Comparison of ENCODE assay signal across 8 cellular contexts in genomic region chr4:25159837-25160713, GRCh38. TPM values are rescaled to one million over a fixed set of nuclear protein-coding genes. Genes with fewer than 3 reads are reported as not detected.
DNase-seq lines count a peak whose midpoint lies in the region; ATAC-seq, FAIRE-seq and TF ChIP-seq lines count a peak whose summit lies in the region.

TSS of gene SEPSECS (minus strand) at chr4:25160449. CDS start at chr4:25160369, 80 bp downstream.

- H3K9me3 ChIP-seq in H1 (ENCODE audit: insufficient read depth in 2 of 2, low read depth in 1 of 2, low read length in 1 of 2): no peaks in the 10 kb centered on the region
- no peaks in the 10 kb centered on the region for H3K9me3 ChIP-seq in mesenchymal stem cell (ENCODE audit: control insufficient read depth, low read length)

- no peaks in the 10 kb centered on the region for H3K27me3 ChIP-seq in H1 (replicated peaks in 1 of 4; ENCODE audit: control insufficient read depth in 3 of 4, extremely low read depth in 1 of 4, insufficient read depth in 3 of 4, low read length in 3 of 4)
- no peaks in the 10 kb centered on the region for H3K27me3 ChIP-seq in mesenchymal stem cell (ENCODE audit: control insufficient read depth in 1 of 2, insufficient read depth in 1 of 2, low read length in 2 of 2)

- peak; percentile 74 for ATAC-seq in GM21367 (IDR thresholded peaks at IDR 0.05; ENCODE audit: unreplicated experiment)
- ATAC-seq in activated CD8-positive, alpha-beta memory T cell treated with anti-CD3 and anti-CD28 coated beads, Interleukin-2, amount 10 ng/mL, durations not matched to agents 7 days and 5 days: peak; percentile 87

- H4K8ac ChIP-seq in H1 (ENCODE audit: extremely low read depth, insufficient read depth, low read length) (peak within 1 kb of the TSS; percentile 82; the same call in 1 of the 2 replicates), mesenchymal stem cell (ENCODE audit: low read length) (peak within 1 kb of the TSS; percentile 98)

- H3K4me3 ChIP-seq in H1 (ENCODE audit: extremely low read depth in 1 of 4, insufficient read depth in 2 of 4, low read depth in 3 of 4, low read length in 4 of 4) (peak within 1 kb of the TSS; percentile 67 to 82 (median 82)), mesenchymal stem cell (ENCODE audit: insufficient read depth in 1 of 2, low read depth in 1 of 2, low read length in 2 of 2) (peak within 1 kb of the TSS; percentile 84 to 93)

- H3K4ac ChIP-seq in H1 (replicated peaks; ENCODE audit: insufficient read length, low read depth, low read length) (no peak within 1 kb of the TSS), mesenchymal stem cell (ENCODE audit: low read depth in 1 of 2, low read length in 2 of 2) (peak within 1 kb of the TSS; percentile 57 to 76)

- peak within 1 kb of the TSS; percentile 64 for H2BK12ac ChIP-seq in H1 (ENCODE audit: low read depth, low read length)
- no peak within 1 kb of the TSS for H2BK12ac ChIP-seq in mesenchymal stem cell (ENCODE audit: low read length in 2 of 2)

- H3K18ac ChIP-seq in H1 (ENCODE audit: extremely low read depth, low read length) (peak within 1 kb of the TSS; percentile 79; the same call in 1 of the 2 replicates), mesenchymal stem cell (ENCODE audit: low read depth in 1 of 2, low read length in 2 of 2) (peak within 1 kb of the TSS; percentile 86 to 94)

- TF ChIP-seq POLR2A in H1 (IDR thresholded peaks at IDR 0.05; ENCODE audit: control extremely low read depth in 1 of 2, low read depth in 2 of 2, low read length in 2 of 2): peak; percentile 44 to 72

- no peak within 1 kb of the TSS; the same call in none of the 2 replicates for H2BK15ac ChIP-seq in H1 (ENCODE audit: low read length)
- H2BK15ac ChIP-seq in mesenchymal stem cell (ENCODE audit: low read depth, poor library complexity, severe bottlenecking): peak within 1 kb of the TSS; percentile 60

- H3K4me1 Mint-ChIP-seq in activated CD8-positive, alpha-beta memory T cell treated with anti-CD3 and anti-CD28 coated beads, Interleukin-2, amount 10 ng/mL, durations not matched to agents 7 days and 5 days: peaks cover 42% of the 10 kb centered on the region

- H2BK120ac ChIP-seq in H1 (replicated peaks; ENCODE audit: low read depth, low read length) (no peak within 1 kb of the TSS), mesenchymal stem cell (ENCODE audit: low read depth, low read length) (peak within 1 kb of the TSS; percentile 64)

- peaks cover 7% of the 10 kb centered on the region for H3K23me2 ChIP-seq in H1 (ENCODE audit: low read depth, low read length)

- H3K36me3 Mint-ChIP-seq in activated CD8-positive, alpha-beta memory T cell treated with anti-CD3 and anti-CD28 coated beads, Interleukin-2, amount 10 ng/mL, durations not matched to agents 7 days and 5 days: peaks cover 33% of the 10 kb centered on the region

- H3K14ac ChIP-seq in H1 (ENCODE audit: insufficient read length) (no peak within 1 kb of the TSS), mesenchymal stem cell (ENCODE audit: low read length in 2 of 2) (peak within 1 kb of the TSS in 1 of 2 experiments; percentile 30)

- CTCF ChIA-PET in activated CD8-positive, alpha-beta memory T cell treated with anti-CD3 and anti-CD28 coated beads, Interleukin-2, amount 10 ng/mL, durations not matched to agents 7 days and 5 days (lab: Charles Lee): interaction anchor here (0.7 to 4.2 kb wide), 7 partner anchors 9 to 180 kb away, joined by 3 to 30 read pairs (median 4); partner anchors contain the start of genes PI4K2B and ZCCHC4
- CTCF ChIA-PET in H1 (lab: Charles Lee; ENCODE audit: partially characterized antibody): interaction anchor here (1.2 to 2.9 kb wide), 2 partner anchors 14 to 152 kb away, joined by 3 to 8 read pairs; partner anchors contain the start of gene ZCCHC4

- no peak for TF ChIP-seq CTCF in H1 (IDR thresholded peaks at IDR 0.05; ENCODE audit: control extremely low read depth in 1 of 3, insufficient read depth in 1 of 3, low read depth in 1 of 3, low read length in 3 of 3)

- TF ChIP-seq EP300 in H1 (IDR thresholded peaks at IDR 0.05; ENCODE audit: borderline replicate concordance in 1 of 2, low read depth in 2 of 2, low read length in 2 of 2): peak in 1 of 2 experiments; percentile 17; a peak in 1 of 3 replicates

- peak within 1 kb of the TSS; percentile 88 for H3K27ac ChIP-seq in H1 (ENCODE audit: low read depth, low read length)
- peak within 1 kb of the TSS; percentile 85 for H3K27ac ChIP-seq in mesenchymal stem cell (ENCODE audit: low read length, poor library complexity, severe bottlenecking)

- H3K56ac ChIP-seq in H1 (replicated peaks; ENCODE audit: insufficient read length, low read depth, low read length): peak within 1 kb of the TSS; percentile 63

- POLR2A ChIA-PET in H1 (lab: Charles Lee; ENCODE audit: partially characterized antibody): interaction anchor here (1.5 to 2.4 kb wide), 3 partner anchors 15 to 153 kb away, joined by 4 to 9 read pairs (median 8); partner anchors contain the start of gene ZCCHC4

- peak within 1 kb of the TSS; percentile 57 for H4K91ac ChIP-seq in H1 (replicated peaks; ENCODE audit: insufficient read length, low read length)
- peak within 1 kb of the TSS; percentile 91 for H4K91ac ChIP-seq in mesenchymal stem cell (ENCODE audit: low read length)

- peaks cover 0 to 1% of the 10 kb centered on the region in 2 experiments for H4K20me1 ChIP-seq in H1 (replicated peaks in 1 of 2; ENCODE audit: control insufficient read depth in 1 of 2, insufficient read depth in 2 of 2, low read length in 2 of 2)

- peak within 1 kb of the TSS; percentile 90 for H3K27ac Mint-ChIP-seq in activated CD8-positive, alpha-beta memory T cell treated with anti-CD3 and anti-CD28 coated beads, Interleukin-2, amount 10 ng/mL, durations not matched to agents 7 days and 5 days

- no peaks in the 10 kb centered on the region for H3K79me2 ChIP-seq in H1 (ENCODE audit: control insufficient read depth in 1 of 2, insufficient read depth in 2 of 2, low read length in 2 of 2)

- H3K36me3 ChIP-seq in H1 (ENCODE audit: control insufficient read depth in 2 of 4, insufficient read depth in 4 of 4, low read length in 3 of 4) (no peaks in the 10 kb centered on the region; a peak in 1 of 8 replicates), mesenchymal stem cell (ENCODE audit: control insufficient read depth in 1 of 2, insufficient read depth in 2 of 2, low read depth in 1 of 2, low read length in 2 of 2) (peaks cover 0 to 28% of the 10 kb centered on the region in 2 experiments)

- 3% methylated on average over 66 of the region's 66 CpGs; no CpG with 5 or more reads in 1 of the 2 experiments for WGBS in H1 (ENCODE audit: extremely low coverage in 1 of 2, insufficient coverage in 1 of 2, insufficient read length in 1 of 2, insufficient replicate concordance in 2 of 2, low coverage in 1 of 2, low lambda C conversion rate in 2 of 2, missing lambda C conversion rate in 1 of 2), 2 experiments
- 1% methylated on average over 65 of the region's 66 CpGs for WGBS in mesenchymal stem cell

- TF ChIP-seq RAD21 in H1 (IDR thresholded peaks at IDR 0.05 in 1 of 2, conservative IDR thresholded peaks at IDR 0.05 in 1 of 2; ENCODE audit: low read depth in 2 of 2, low read length in 2 of 2): 0 out of 4 replicates have a peak, but pooled peaks of 1 of the 2 experiments have one; percentile 0

- H3K9me3 Mint-ChIP-seq in activated CD8-positive, alpha-beta memory T cell treated with anti-CD3 and anti-CD28 coated beads, Interleukin-2, amount 10 ng/mL, durations not matched to agents 7 days and 5 days (ENCODE audit: low read depth): no peaks in the 10 kb centered on the region

- FAIRE-seq in HTR-8/SVneo (lab: Jason Lieb, UNC): peak; percentile 94
- peak; percentile 77 for FAIRE-seq in H1 (lab: Jason Lieb, UNC)

- no peaks in the 10 kb centered on the region for H3K79me1 ChIP-seq in H1 (ENCODE audit: low read depth, low read length)
- H3K79me1 ChIP-seq in mesenchymal stem cell (replicated peaks; ENCODE audit: low read length, poor library complexity, severe bottlenecking): peaks cover 3% of the 10 kb centered on the region

- peak within 1 kb of the TSS; percentile 72 for H2BK5ac ChIP-seq in H1 (ENCODE audit: low read depth, low read length)
- peak within 1 kb of the TSS; percentile 11 for H2BK5ac ChIP-seq in mesenchymal stem cell (ENCODE audit: low read depth, low read length, poor library complexity, severe bottlenecking)

- H3K4me2 ChIP-seq in H1 (ENCODE audit: insufficient read depth in 1 of 2, low read depth in 2 of 2, low read length in 2 of 2): peak within 1 kb of the TSS; percentile 74 to 90
- H3K4me2 ChIP-seq in mesenchymal stem cell (ENCODE audit: low read length, poor library complexity, severe bottlenecking): peak within 1 kb of the TSS; percentile 68

- H4K5ac ChIP-seq in H1 (ENCODE audit: insufficient read length, low read depth, low read length): peak within 1 kb of the TSS; percentile 81

- DNase-seq in COLO829 (ENCODE audit: low spot score) (peak; percentile 91), HTR-8/SVneo (ENCODE audit: insufficient read length, low spot score) (peak; percentile 90), NOMO-1 treated with dmso at 0.1 percent for 144 hours (lab: John Stamatoyannopoulos, UW; ENCODE audit: unreplicated experiment) (peak; percentile 95), H1 (ENCODE audit: low read depth in 1 of 2, low spot score in 2 of 2) (peak; percentile 73 to 90), mesenchymal stem cell (peak; percentile 98)
- DNase-seq in activated CD8-positive, alpha-beta memory T cell treated with anti-CD3 and anti-CD28 coated beads, Interleukin-2, amount 10 ng/mL, durations not matched to agents 7 days and 5 days: peak; percentile 97
- peak; percentile 84 for DNase-seq in stimulated activated CD8-positive, alpha-beta memory T cell treated with anti-CD3 and anti-CD28 coated beads, Interleukin-12 subunit alpha, Interleukin-12 subunit beta, amount 100 ng/mL, for 4 hours (ENCODE audit: low read depth)

- peak within 1 kb of the TSS; percentile 83 for H3K4me3 Mint-ChIP-seq in activated CD8-positive, alpha-beta memory T cell treated with anti-CD3 and anti-CD28 coated beads, Interleukin-2, amount 10 ng/mL, durations not matched to agents 7 days and 5 days

- H3K9ac ChIP-seq in H1 (replicated peaks in 1 of 4; ENCODE audit: extremely low read depth in 1 of 4, low read depth in 3 of 4, low read length in 3 of 4) (peak within 1 kb of the TSS in 3 of 4 experiments; percentile 75 to 81 (median 77); a peak in 6 of 7 replicates), mesenchymal stem cell (ENCODE audit: low read length) (peak within 1 kb of the TSS; percentile 96)

- H3K23ac ChIP-seq in H1 (ENCODE audit: insufficient read length) (no peak within 1 kb of the TSS), mesenchymal stem cell (ENCODE audit: low read length in 2 of 2) (no peak within 1 kb of the TSS)

- H2AK5ac ChIP-seq in H1 (ENCODE audit: low read depth, low read length) (no peak within 1 kb of the TSS), mesenchymal stem cell (ENCODE audit: low read length, severe bottlenecking) (no peak within 1 kb of the TSS)

- H2BK20ac ChIP-seq in H1 (ENCODE audit: low read length): no peak within 1 kb of the TSS

- no peaks in the 10 kb centered on the region for H3K27me3 Mint-ChIP-seq in activated CD8-positive, alpha-beta memory T cell treated with anti-CD3 and anti-CD28 coated beads, Interleukin-2, amount 10 ng/mL, durations not matched to agents 7 days and 5 days

- peak within 1 kb of the TSS; percentile 79 for H2AFZ ChIP-seq in H1 (ENCODE audit: low read length)
- H2AFZ ChIP-seq in mesenchymal stem cell (ENCODE audit: low read depth, low read length): peak within 1 kb of the TSS; percentile 84

- H3K4me1 ChIP-seq in H1 (replicated peaks in 1 of 4; ENCODE audit: control insufficient read depth in 3 of 4, insufficient read depth in 4 of 4, low read length in 3 of 4) (peaks cover 0 to 3% (median 2%) of the 10 kb centered on the region in 4 experiments; a peak in 4 of 7 replicates), mesenchymal stem cell (ENCODE audit: control insufficient read depth, insufficient read depth, low read depth, low read length) (peaks cover 5% of the 10 kb centered on the region)

RNA-seq across cellular contexts. Expression of gene SEPSECS, which starts in this region (rescaled TPM):
- total RNA-seq in activated CD8-positive, alpha-beta memory T cell treated with anti-CD3 and anti-CD28 coated beads, Interleukin-2, amount 10 ng/mL, durations not matched to agents 7 days and 5 days: 10 to 100 TPM; 12.9 TPM
- total RNA-seq in H1 (2021; fragmentation: NEBNext Ultra II Directional; extraction: Animal tissue kit (Norgen Biotek cat#: 25700)): 4.1 and 4.4 TPM in 2 replicates
- 1.1 and 1.9 TPM in 2 replicates for polyA plus RNA-seq in H1 (2011; rRNA removed)
- polyA plus RNA-seq in H1 (2011; cell fraction: cytosol; rRNA removed): 2.4 TPM
- 1.2 TPM for polyA plus RNA-seq in H1 (2011; cell fraction: nucleus; rRNA removed)
- 1.6 to 2.8 TPM (median 1.9 TPM) in 4 replicates for polyA plus RNA-seq in H1 (2012, experiment 1 of 2)
- 0.13 TPM for polyA plus RNA-seq in H1 (2012, experiment 2 of 2)
- polyA plus RNA-seq in H1 (2013, experiment 1 of 2): 2.2 TPM
- polyA plus RNA-seq in H1 (2013, experiment 2 of 2): 2.0 TPM
- 4.9 and 5.9 TPM in 2 replicates for polyA minus RNA-seq in H1 (2011; rRNA and poly(A)+ RNA removed)
- 7.7 TPM for polyA minus RNA-seq in H1 (2011; cell fraction: cytosol; rRNA and poly(A)+ RNA removed)
- 9.7 TPM for polyA minus RNA-seq in H1 (2011; cell fraction: nucleus; rRNA and poly(A)+ RNA removed)
- 1.9 TPM for polyA plus RNA-seq in mesenchymal stem cell (2013, experiment 1 of 2)
- 2.3 TPM for polyA plus RNA-seq in mesenchymal stem cell (2013, experiment 2 of 2)

Comparison
In these comparisons a context has a peak if more than half of its experiments do, and no peak if none do; other contexts are left out.
1. Peak in every context shown above with its lines: DNase-seq, ATAC-seq, H3K4me3 ChIP-seq and H3K27ac ChIP-seq.